ENCODE assay signal across 25 cellular contexts in the genomic region with DNA sequence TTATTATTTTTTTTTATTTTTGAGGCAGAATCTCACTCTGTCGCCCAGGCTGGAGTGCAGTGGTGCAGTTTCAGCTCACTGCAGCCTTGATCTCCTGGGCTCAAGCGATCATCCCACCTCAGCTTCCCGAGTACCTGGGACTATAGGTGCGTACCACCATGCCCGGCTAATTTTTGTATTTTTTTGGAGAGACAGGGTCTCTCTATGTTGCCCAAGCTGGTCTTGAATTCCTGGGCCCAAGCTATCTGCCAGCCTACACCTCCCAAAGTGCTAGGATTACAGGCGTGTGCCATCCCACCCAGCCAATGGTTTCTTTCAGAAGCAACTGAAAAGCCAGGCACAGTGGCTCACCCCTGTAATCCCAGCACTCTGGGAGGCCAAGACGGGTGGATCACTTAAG. TPM values are rescaled to one million over a fixed set of nuclear protein-coding genes. Genes with fewer than 3 reads are reported as not detected.
A peak's percentile ranks its signal among the peaks of the same experiment; 100 is the strongest.
DNase-seq lines count a peak whose midpoint lies in the region; ATAC-seq and TF ChIP-seq lines count a peak whose summit lies in the region.
"Had no signal": no experiment of that assay in that cellular context is flagged by ENCODE, and none has a peak within 500 bp of the region (broad histone marks: within the 10 kb centered on the region; RNA-seq: fewer than 3 reads in every experiment).

No MANE protein-coding gene starts in this region.

- no peaks in the 10 kb centered on the region for H3K9me3 ChIP-seq in BLaER1 treated with 17β-estradiol and CSF1 and Interleukin-3, amounts not matched to agents 10 nM and 100 nM (replicated peaks in 1 of 11)
- H3K9me3 ChIP-seq in Caco-2 (no peaks in the 10 kb centered on the region), tibial nerve (no peaks in the 10 kb centered on the region), ascending aorta (no peaks in the 10 kb centered on the region)
- H3K9me3 ChIP-seq: heart right ventricle, thoracic aorta had no signal

- no peak for ATAC-seq in central memory CD8-positive, alpha-beta T cell (replicated peaks; ENCODE audit: extremely low read depth, poor library complexity, severe bottlenecking)
- ATAC-seq: CD8-positive, alpha-beta T cell; HCT116; heart right ventricle; left cardiac atrium had no signal

- H3K36me3 Mint-ChIP-seq in Caco-2 (ENCODE audit: insufficient read depth, unreplicated experiment) = peaks cover 26% of the 10 kb centered on the region
- H3K36me3 Mint-ChIP-seq in central memory CD8-positive, alpha-beta T cell (ENCODE audit: insufficient read depth) = peaks cover 33% of the 10 kb centered on the region

- peaks cover 43 to 66% (median 61%) of the 10 kb centered on the region in 10 experiments for H3K4me1 ChIP-seq in BLaER1 treated with 17β-estradiol and CSF1 and Interleukin-3, amounts not matched to agents 10 nM and 100 nM
- peaks cover 11% of the 10 kb centered on the region; the same call in 1 of the 2 replicates for H3K4me1 ChIP-seq in Caco-2
- H3K4me1 ChIP-seq in tibial nerve = peaks cover 0 to 60% (median 33%) of the 10 kb centered on the region in 4 donors
- H3K4me1 ChIP-seq in ascending aorta = peaks cover 14 to 18% of the 10 kb centered on the region in 2 donors

- WGBS in tibial nerve, 2 donors = 87 to 91% methylated on average over 7 of the region's 7 CpGs

- CTCF ChIA-PET in Caco-2 (lab: Charles Lee) = interaction anchor here (0.6 to 0.8 kb wide), 3 partner anchors 23 to 120 kb away, joined by 4 to 6 read pairs (median 4); no protein-coding TSS in a partner anchor

- H3K27ac ChIP-seq in BLaER1 treated with 17β-estradiol and CSF1 and Interleukin-3, amounts not matched to agents 10 nM and 100 nM = no peak overlapping the region
- H3K27ac ChIP-seq in tibial nerve = no peak overlapping the region
- no peak overlapping the region for H3K27ac ChIP-seq in ascending aorta
- H3K27ac ChIP-seq: heart right ventricle, thoracic aorta had no signal

- H3K27ac Mint-ChIP-seq in Caco-2 (ENCODE audit: unreplicated experiment) = no peak overlapping the region
- no peak overlapping the region for H3K27ac Mint-ChIP-seq in central memory CD8-positive, alpha-beta T cell (ENCODE audit: low read depth)
- H3K27ac Mint-ChIP-seq: CD8-positive, alpha-beta T cell; memory B cell; T-helper 2 cell treated with Interferon-gamma antibody and Interleukin-4, amounts not matched to agents 5 μg/mL and 100 μg/mL, for 36 hours had no signal

- no peak for DNase-seq in Caco-2
- DNase-seq in central memory CD8-positive, alpha-beta T cell (ENCODE audit: low spot score in 2 of 2) = no peak
- DNase-seq in posterior vena cava (ENCODE audit: low spot score) = peak; percentile 36
- DNase-seq in SK-N-DZ (ENCODE audit: low spot score) = no peak
- no peak for DNase-seq in tibial nerve (ENCODE audit: low spot score in 2 of 2)
- DNase-seq in ascending aorta (ENCODE audit: low spot score in 2 of 2) = no peak
- DNase-seq: activated CD4-positive, alpha-beta T cell treated with anti-CD3 and anti-CD28 coated beads, Interleukin-2, amount 50 U/mL, for 4 hours; effector CD8-positive, alpha-beta T cell; foreskin fibroblast; heart right ventricle; IMR-90; left cardiac atrium; NCI-H1105 treated with DMSO at 0.1 percent for 48 hours; NCI-H2029; NCI-H226; NCI-H748 treated with DMSO at 0.1 percent for 48 hours; retina; stimulated activated CD4-positive, alpha-beta T cell treated with anti-CD3 and anti-CD28 coated beads, Interleukin-4, amount 100 ng/mL, for 1 hour; stimulated activated naive CD4-positive, alpha-beta T cell treated with Interleukin-2 at 50 U/mL for 16 hours had no signal

- no peaks in the 10 kb centered on the region for H3K27me3 Mint-ChIP-seq in Caco-2 (ENCODE audit: insufficient read depth, unreplicated experiment)
- no peaks in the 10 kb centered on the region for H3K27me3 Mint-ChIP-seq in central memory CD8-positive, alpha-beta T cell
- H3K27me3 Mint-ChIP-seq: memory B cell had no signal

- H3K27me3 ChIP-seq in BLaER1 treated with 17β-estradiol and CSF1 and Interleukin-3, amounts not matched to agents 10 nM and 100 nM = no peaks in the 10 kb centered on the region
- H3K27me3 ChIP-seq in Caco-2 (replicated peaks; ENCODE audit: control insufficient read depth, insufficient read depth, low read length) (no peaks in the 10 kb centered on the region), tibial nerve (peaks cover 0 to 13% of the 10 kb centered on the region in 2 donors), ascending aorta (no peaks in the 10 kb centered on the region)

- no TSS peak for BruUV-seq in Caco-2 (replicated peaks; lab: Mats Ljungman, UMichigan)

- H3K4me1 Mint-ChIP-seq in Caco-2 (ENCODE audit: low read depth, unreplicated experiment) = peaks cover 11% of the 10 kb centered on the region
- peaks cover 41% of the 10 kb centered on the region for H3K4me1 Mint-ChIP-seq in central memory CD8-positive, alpha-beta T cell

- intact Hi-C loops in Caco-2 (cut with micrococcal nuclease; ENCODE audit: unreplicated experiment) (no loop called here), posterior vena cava (cut with DNase I) (loop anchor here in 1 of 2 donors (10.0 kb wide), 1 partner anchor 54 kb away; no protein-coding TSS in a partner anchor), ascending aorta (cut with DNase I) (loop anchor here (5.0 kb wide), 1 partner anchor 44 kb away; a partner anchor contains a TSS)

- TF ChIP-seq POLR2A in tibial nerve (IDR thresholded peaks at IDR 0.05) = no peak

- H3K4me2 ChIP-seq in BLaER1 treated with 17β-estradiol and CSF1 and Interleukin-3, amounts not matched to agents 10 nM and 100 nM = 0 out of 22 replicates have a peak overlapping the region, but pooled peaks of 1 of the 11 experiments have one; percentile 98

- H3K9me3 Mint-ChIP-seq in Caco-2 (ENCODE audit: unreplicated experiment) = no peaks in the 10 kb centered on the region
- no peaks in the 10 kb centered on the region for H3K9me3 Mint-ChIP-seq in central memory CD8-positive, alpha-beta T cell
- H3K9me3 Mint-ChIP-seq: CD8-positive, alpha-beta T cell; memory B cell; T-helper 2 cell treated with Interferon-gamma antibody and Interleukin-4, amounts not matched to agents 5 μg/mL and 100 μg/mL, for 36 hours had no signal

- H3K4me3 ChIP-seq in BLaER1 treated with 17β-estradiol and CSF1 and Interleukin-3, amounts not matched to agents 10 nM and 100 nM = no peak overlapping the region
- H3K4me3 ChIP-seq in Caco-2 (ENCODE audit: low read depth, low read length) (no peak overlapping the region), tibial nerve (no peak overlapping the region), ascending aorta (no peak overlapping the region)
- H3K4me3 ChIP-seq: heart right ventricle, thoracic aorta had no signal

- H3K36me3 ChIP-seq in BLaER1 treated with 17β-estradiol and CSF1 and Interleukin-3, amounts not matched to agents 10 nM and 100 nM = peaks cover 26 to 37% (median 31%) of the 10 kb centered on the region in 11 experiments
- H3K36me3 ChIP-seq in Caco-2 (ENCODE audit: control insufficient read depth, insufficient read depth, low read length) (no peaks in the 10 kb centered on the region), tibial nerve (peaks cover 0 to 27% (median 0%) of the 10 kb centered on the region in 3 donors), ascending aorta (peaks cover 7 to 24% of the 10 kb centered on the region in 2 donors)

- POLR2A ChIA-PET in Caco-2 (lab: Charles Lee) = no interaction called here

- peaks cover 0 to 21% (median 0%) of the 10 kb centered on the region in 11 experiments; a peak in 5 of 22 replicates for H4K20me1 ChIP-seq in BLaER1 treated with 17β-estradiol and CSF1 and Interleukin-3, amounts not matched to agents 10 nM and 100 nM

- TF ChIP-seq EP300 in tibial nerve (IDR thresholded peaks at IDR 0.05) = no peak

- no peak for TF ChIP-seq CTCF in Caco-2 (IDR thresholded peaks at IDR 0.05; ENCODE audit: insufficient read depth in 1 of 2, low read depth in 1 of 2, low read length in 1 of 2, severe bottlenecking in 1 of 2, unreplicated experiment in 1 of 2)
- TF ChIP-seq CTCF in tibial nerve (IDR thresholded peaks at IDR 0.05) = no peak
- no peak for TF ChIP-seq CTCF in ascending aorta (IDR thresholded peaks at IDR 0.05)

- H3K4me3 Mint-ChIP-seq in Caco-2 (ENCODE audit: unreplicated experiment) = peak overlapping the region; percentile 23
- H3K4me3 Mint-ChIP-seq in central memory CD8-positive, alpha-beta T cell = peak overlapping the region; percentile 97
- H3K4me3 Mint-ChIP-seq: memory B cell had no signal

- peak overlapping the region in 9 of 11 experiments; percentile 9 to 95 (median 92); a peak in 11 of 22 replicates for H3K9ac ChIP-seq in BLaER1 treated with 17β-estradiol and CSF1 and Interleukin-3, amounts not matched to agents 10 nM and 100 nM

RNA-seq across cellular contexts. Expression of a gene that starts 2.3 kb away (rescaled TPM):
- total RNA-seq in Caco-2 (2022) = 215 and 219 TPM in 2 replicates
- 100 to 1,000 TPM; 145 to 146 TPM for total RNA-seq in posterior vena cava
- 134 and 157 TPM in 2 replicates for polyA plus RNA-seq in SK-N-DZ (2014; cell fraction: cytosol; rRNA removed)
- 147 and 176 TPM in 2 replicates for polyA plus RNA-seq in SK-N-DZ (2014; cell fraction: nucleus; rRNA removed)
- total RNA-seq in tibial nerve = 100 to 1,000 TPM; 102 to 167 (median 146) TPM
- 146 TPM for total RNA-seq in ascending aorta

RNA-seq across cellular contexts. Expression of a gene that starts 2.8 kb away (rescaled TPM):
- total RNA-seq in Caco-2 (2022) (0.11 TPM in 1 of 2 replicates, not detected in the other), posterior vena cava (1 to 10 TPM; 1.3 to 2.1 TPM), tibial nerve (10 to 100 TPM in 2 of 4 donors, 1 to 10 TPM in 2; 6.0 to 20.4 (median 12.7) TPM), ascending aorta (not detected)
- 14.8 and 16.9 TPM in 2 replicates for polyA plus RNA-seq in SK-N-DZ (2014; cell fraction: cytosol; rRNA removed)
- polyA plus RNA-seq in SK-N-DZ (2014; cell fraction: nucleus; rRNA removed) = 40.2 and 65.8 TPM in 2 replicates

RNA-seq across cellular contexts. Expression of a gene that starts 30.5 kb away (rescaled TPM):
- 27.8 and 30.7 TPM in 2 replicates for total RNA-seq in Caco-2 (2022)
- total RNA-seq in posterior vena cava = 10 to 100 TPM; 53.1 to 75.2 TPM
- polyA plus RNA-seq in SK-N-DZ (2014; cell fraction: cytosol; rRNA removed) = 102 and 118 TPM in 2 replicates
- polyA plus RNA-seq in SK-N-DZ (2014; cell fraction: nucleus; rRNA removed) = 110 and 199 TPM in 2 replicates
- total RNA-seq in tibial nerve = 100 to 1,000 TPM in 2 of 4 donors, 10 to 100 TPM in 2; 74.7 to 115 (median 95.6) TPM
- 78.2 TPM for total RNA-seq in ascending aorta

RNA-seq across cellular contexts. Expression of a gene that starts 35.2 kb away (rescaled TPM):
- total RNA-seq in Caco-2 (2022) (38.4 and 43.6 TPM in 2 replicates), posterior vena cava (10 to 100 TPM; 24.5 TPM), tibial nerve (10 to 100 TPM in 3 of 4 donors, 1 to 10 TPM in 1; 5.7 to 33.9 (median 14.9) TPM), ascending aorta (9.4 TPM)
- polyA plus RNA-seq in SK-N-DZ (2014; cell fraction: cytosol; rRNA removed) = 37.2 and 42.8 TPM in 2 replicates
- 18.7 and 19.9 TPM in 2 replicates for polyA plus RNA-seq in SK-N-DZ (2014; cell fraction: nucleus; rRNA removed)

RNA-seq across cellular contexts. Expression of a gene that starts 36.9 kb away (rescaled TPM):
- 6.2 and 7.4 TPM in 2 replicates for total RNA-seq in Caco-2 (2022)
- 10 to 100 TPM; 46.3 to 96.6 TPM for total RNA-seq in posterior vena cava
- polyA plus RNA-seq in SK-N-DZ (2014; cell fraction: cytosol; rRNA removed) = 18.6 and 19.3 TPM in 2 replicates
- polyA plus RNA-seq in SK-N-DZ (2014; cell fraction: nucleus; rRNA removed) = 161 and 164 TPM in 2 replicates
- total RNA-seq in tibial nerve = 100 to 1,000 TPM in 1 of 4 donors, 10 to 100 TPM in 3; 33.9 to 119 (median 52.6) TPM
- 40.3 TPM for total RNA-seq in ascending aorta
